9 cellular contexts compared by ENCODE assay signal in genomic region chr10:122565766-122566206, GRCh38. TPM values are rescaled to one million over a fixed set of nuclear protein-coding genes. Genes with fewer than 3 reads are reported as not detected.
A peak's percentile ranks its signal among the peaks of the same experiment; 100 is the strongest.
DNase-seq lines count a peak whose midpoint lies in the region; ATAC-seq and TF ChIP-seq lines count a peak whose summit lies in the region.
"Had no signal": no experiment of that assay in that cellular context is flagged by ENCODE, and none has a peak within 500 bp of the region (broad histone marks: within the 10 kb centered on the region; RNA-seq: fewer than 3 reads in every experiment).

No MANE protein-coding gene starts in this region.

- H3K4me1 ChIP-seq in SJCRH30 (no peaks in the 10 kb centered on the region), upper lobe of left lung (peaks cover 5 to 10% (median 8%) of the 10 kb centered on the region in 4 donors)

- H3K36me3 ChIP-seq in SJCRH30 (no peaks in the 10 kb centered on the region), upper lobe of left lung (no peaks in the 10 kb centered on the region)

- ATAC-seq in upper lobe of left lung (ENCODE audit: low FRiP score in 2 of 2) (peak; percentile 72 to 84), GM21786 (IDR thresholded peaks at IDR 0.05; ENCODE audit: unreplicated experiment) (no peak)

- H3K9me3 ChIP-seq in SJCRH30 (replicated peaks) (no peaks in the 10 kb centered on the region), upper lobe of left lung (no peaks in the 10 kb centered on the region)

- TF ChIP-seq CTCF in LNCaP clone FGC (IDR thresholded peaks at IDR 0.05; ENCODE audit: control insufficient read depth, extremely low read depth, insufficient read depth), result peak; percentile 86
- peak; percentile 85 for TF ChIP-seq CTCF in progenitor cell of endocrine pancreas (IDR thresholded peaks at IDR 0.05; ENCODE audit: unreplicated experiment)
- peak; percentile 61 to 90 (median 82) for TF ChIP-seq CTCF in upper lobe of left lung (IDR thresholded peaks at IDR 0.05)

- WGBS in upper lobe of left lung, 2 donors, result 12 to 15% methylated on average over 13 of the region's 13 CpGs

- H3K27me3 Mint-ChIP-seq in progenitor cell of endocrine pancreas, result peaks cover 72% of the 10 kb centered on the region

- H3K36me3 Mint-ChIP-seq in progenitor cell of endocrine pancreas (ENCODE audit: insufficient read depth), result no peaks in the 10 kb centered on the region
- H3K36me3 Mint-ChIP-seq: activated naive CD4-positive, alpha-beta T cell treated with anti-CD3 and anti-CD28 coated beads, Interleukin-2, amount 50 U/mL, for 72 hours had no signal

- H3K27ac Mint-ChIP-seq in progenitor cell of endocrine pancreas, result no peak overlapping the region
- H3K27ac Mint-ChIP-seq: activated naive CD4-positive, alpha-beta T cell treated with anti-CD3 and anti-CD28 coated beads, Interleukin-2, amount 50 U/mL, for 72 hours had no signal

- DNase-seq in DMS153 (lab: John Stamatoyannopoulos, UW) (peak; percentile 47), LNCaP clone FGC (ENCODE audit: low read depth) (peak; percentile 47), SJCRH30 (peak; percentile 60 to 85), head of caudate nucleus (peak; percentile 56 to 96 (median 88)), progenitor cell of endocrine pancreas (ENCODE audit: low spot score, unreplicated experiment) (peak; percentile 64), upper lobe of left lung (peak in 1 of 2 donors; percentile 83)
- peak; percentile 64 for DNase-seq in activated naive CD4-positive, alpha-beta T cell treated with anti-CD3 and anti-CD28 coated beads, Interleukin-2, amount 50 U/mL, for 16 hours

- no peak for TF ChIP-seq EP300 in upper lobe of left lung (IDR thresholded peaks at IDR 0.05)

- H3K27me3 ChIP-seq in SJCRH30 (peaks cover 4% of the 10 kb centered on the region; the same call in 1 of the 2 replicates), upper lobe of left lung (no peaks in the 10 kb centered on the region)

- H3K4me3 ChIP-seq in LNCaP clone FGC (ENCODE audit: low read depth, low read length) (no peak overlapping the region), SJCRH30 (no peak overlapping the region), upper lobe of left lung (peak overlapping the region in 2 of 4 donors; percentile 19 to 25)

- TF ChIP-seq POLR2A in upper lobe of left lung (IDR thresholded peaks at IDR 0.05), result no peak

- H3K4me3 Mint-ChIP-seq in progenitor cell of endocrine pancreas (ENCODE audit: low read depth), result no peak overlapping the region

- intact Hi-C loops in head of caudate nucleus (cut with DNase I), result loop anchor here (5.0 to 10.0 kb wide), 2 partner anchors 51 to 128 kb away; no protein-coding TSS in a partner anchor

- H3K27ac ChIP-seq in SJCRH30, result no peak overlapping the region
- peak overlapping the region in 1 of 4 donors; percentile 59 for H3K27ac ChIP-seq in upper lobe of left lung

- H3K4me1 Mint-ChIP-seq in progenitor cell of endocrine pancreas (ENCODE audit: low read depth), result peaks cover 11% of the 10 kb centered on the region

- H3K9me3 Mint-ChIP-seq in progenitor cell of endocrine pancreas (ENCODE audit: low read depth), result no peaks in the 10 kb centered on the region
- H3K9me3 Mint-ChIP-seq: activated naive CD4-positive, alpha-beta T cell treated with anti-CD3 and anti-CD28 coated beads, Interleukin-2, amount 50 U/mL, for 72 hours had no signal

RNA-seq across cellular contexts. Expression of gene DMBT1, which starts 5.2 kb away (rescaled TPM):
- 4.1 and 4.2 TPM in 2 replicates for total RNA-seq in SJCRH30 (2014; rRNA removed; shearing (Covaris generic))
- 0.64 and 1.0 TPM in 2 replicates for total RNA-seq in progenitor cell of endocrine pancreas
- 100 to 1,000 TPM in 1 of 6 donors, 10 to 100 TPM in 5; 16.8 to 201 (median 39.4) TPM for total RNA-seq in upper lobe of left lung
- total RNA-seq: activated naive CD4-positive, alpha-beta T cell treated with anti-CD3 and anti-CD28 coated beads, Interleukin-2, amount 50 U/mL, for 72 hours had no signal
